9 cellular contexts compared by ENCODE assay signal in genomic region chr16:30762991-30763725, GRCh38. TPM values are rescaled to one million over a fixed set of nuclear protein-coding genes. Genes with fewer than 3 reads are reported as not detected.
A peak's percentile ranks its signal among the peaks of the same experiment; 100 is the strongest.
DNase-seq lines count a peak whose midpoint lies in the region; ATAC-seq, FAIRE-seq and TF ChIP-seq lines count a peak whose summit lies in the region.
"Had no signal": no experiment of that assay in that cellular context is flagged by ENCODE, and none has a peak within 500 bp of the region (broad histone marks: within the 10 kb centered on the region; RNA-seq: fewer than 3 reads in every experiment).

No MANE protein-coding gene starts in this region.

- FAIRE-seq in kidney (lab: Jason Lieb, UNC): no peak

- H3K4me3 ChIP-seq in kidney (ENCODE audit: low read length in 2 of 2): peak overlapping the region; percentile 92 to 94
- peak overlapping the region; percentile 78 to 97 for H3K4me3 ChIP-seq in stomach smooth muscle (ENCODE audit: low read length in 2 of 2)

- no peak for DNase-seq in activated CD4-positive, alpha-beta T cell treated with anti-CD3 and anti-CD28 coated beads for 36 hours
- no peak for DNase-seq in activated CD4-positive, alpha-beta T cell treated with anti-CD3 and anti-CD28 coated beads, Interleukin-2, amount 50 U/mL, for 4 hours
- DNase-seq in activated naive CD8-positive, alpha-beta T cell treated with anti-CD3 and anti-CD28 coated beads for 36 hours: no peak
- peak; percentile 51 for DNase-seq in kidney
- DNase-seq in GM10266 (ENCODE audit: extremely low spot score): no peak
- DNase-seq in NCI-H187 (lab: John Stamatoyannopoulos, UW): no peak
- DNase-seq: C1 segment of cervical spinal cord had no signal

- POLR2A ChIA-PET in activated CD4-positive, alpha-beta T cell treated with anti-CD3 and anti-CD28 coated beads for 36 hours (lab: Charles Lee): interaction anchor here (0.6 kb wide), 1 partner anchor 23 kb away, joined by 5 read pairs; no protein-coding TSS in a partner anchor

- H3K9ac ChIP-seq in kidney (ENCODE audit: low read length in 2 of 2) (peak overlapping the region; percentile 88 to 94), stomach smooth muscle (ENCODE audit: low read length in 2 of 2) (peak overlapping the region; percentile 93 to 96)

- H3K36me3 Mint-ChIP-seq in activated CD4-positive, alpha-beta T cell treated with anti-CD3 and anti-CD28 coated beads for 36 hours (ENCODE audit: low read depth): peaks cover 38% of the 10 kb centered on the region
- peaks cover 17% of the 10 kb centered on the region for H3K36me3 Mint-ChIP-seq in activated naive CD8-positive, alpha-beta T cell treated with anti-CD3 and anti-CD28 coated beads for 36 hours

- TF ChIP-seq CTCF in kidney (IDR thresholded peaks at IDR 0.05; ENCODE audit: borderline replicate concordance, extremely low read depth, insufficient read depth) (no peak), GM10266 (IDR thresholded peaks at IDR 0.05; ENCODE audit: control insufficient read depth, insufficient read depth, low read depth, missing control alignments) (no peak)

- no peaks in the 10 kb centered on the region for H3K27me3 Mint-ChIP-seq in activated CD4-positive, alpha-beta T cell treated with anti-CD3 and anti-CD28 coated beads for 36 hours
- H3K27me3 Mint-ChIP-seq in activated naive CD8-positive, alpha-beta T cell treated with anti-CD3 and anti-CD28 coated beads for 36 hours: no peaks in the 10 kb centered on the region

- no peak for ATAC-seq in activated CD4-positive, alpha-beta T cell treated with anti-CD3 and anti-CD28 coated beads for 36 hours
- ATAC-seq in HG03139 (IDR thresholded peaks at IDR 0.05; ENCODE audit: unreplicated experiment): no peak

- no peaks in the 10 kb centered on the region for H3K27me3 ChIP-seq in stomach smooth muscle (ENCODE audit: control insufficient read depth in 1 of 2, insufficient read depth in 2 of 2, low read length in 2 of 2)

- H3K4me1 ChIP-seq in kidney (ENCODE audit: control insufficient read depth in 1 of 2, insufficient read depth in 1 of 2, low read depth in 1 of 2, low read length in 2 of 2): peaks cover 8 to 18% of the 10 kb centered on the region in 2 donors
- H3K4me1 ChIP-seq in stomach smooth muscle (ENCODE audit: control insufficient read depth, insufficient read depth, low read length): peaks cover 29% of the 10 kb centered on the region

- H3K4me3 Mint-ChIP-seq in activated CD4-positive, alpha-beta T cell treated with anti-CD3 and anti-CD28 coated beads for 36 hours: peak overlapping the region; percentile 90
- peak overlapping the region; percentile 92 for H3K4me3 Mint-ChIP-seq in activated naive CD8-positive, alpha-beta T cell treated with anti-CD3 and anti-CD28 coated beads for 36 hours

- peak overlapping the region; percentile 83 for H3K27ac Mint-ChIP-seq in activated CD4-positive, alpha-beta T cell treated with anti-CD3 and anti-CD28 coated beads for 36 hours
- H3K27ac Mint-ChIP-seq in activated naive CD8-positive, alpha-beta T cell treated with anti-CD3 and anti-CD28 coated beads for 36 hours: peak overlapping the region; percentile 86

- H3K9me3 Mint-ChIP-seq in activated CD4-positive, alpha-beta T cell treated with anti-CD3 and anti-CD28 coated beads for 36 hours (ENCODE audit: low read depth): no peaks in the 10 kb centered on the region
- H3K9me3 Mint-ChIP-seq in activated naive CD8-positive, alpha-beta T cell treated with anti-CD3 and anti-CD28 coated beads for 36 hours: no peaks in the 10 kb centered on the region

- intact Hi-C loops in activated CD4-positive, alpha-beta T cell treated with anti-CD3 and anti-CD28 coated beads for 36 hours (cut with DNase I, micrococcal nuclease): loop anchor here (1.0 to 10.0 kb wide), 14 partner anchors 12 to 696 kb away; partner anchors contain the start of genes ARMC5 (in 1 of the 2), BCL7C (in 1 of the 2), FBRS (in 1 of the 2) and FBXL19 (in 1 of the 2)
- intact Hi-C loops in kidney (cut with DNase I): no loop called here

- CTCF ChIA-PET in activated CD4-positive, alpha-beta T cell treated with anti-CD3 and anti-CD28 coated beads for 36 hours (lab: Charles Lee): interaction anchor here (0.6 to 1.1 kb wide), 3 partner anchors 12 to 182 kb away, joined by 4 read pairs; no protein-coding TSS in a partner anchor

- H3K36me3 ChIP-seq in kidney (ENCODE audit: control insufficient read depth in 1 of 2, insufficient read depth in 2 of 2, low read length in 2 of 2): peaks cover 34 to 47% of the 10 kb centered on the region in 2 donors
- H3K36me3 ChIP-seq in stomach smooth muscle (ENCODE audit: control insufficient read depth in 2 of 2, insufficient read depth in 2 of 2, low read length in 2 of 2): peaks cover 37 to 44% of the 10 kb centered on the region in 2 donors

- peaks cover 25% of the 10 kb centered on the region for H3K4me1 Mint-ChIP-seq in activated CD4-positive, alpha-beta T cell treated with anti-CD3 and anti-CD28 coated beads for 36 hours
- H3K4me1 Mint-ChIP-seq in activated naive CD8-positive, alpha-beta T cell treated with anti-CD3 and anti-CD28 coated beads for 36 hours: peaks cover 21% of the 10 kb centered on the region

- H3K27ac ChIP-seq in kidney (ENCODE audit: low read depth in 2 of 2, low read length in 2 of 2): peak overlapping the region in 1 of 2 donors; percentile 77
- H3K27ac ChIP-seq in stomach smooth muscle (ENCODE audit: low read length): peak overlapping the region; percentile 88

- H3K9me3 ChIP-seq in kidney (ENCODE audit: control insufficient read depth in 1 of 2, low read length in 2 of 2): no peaks in the 10 kb centered on the region
- no peaks in the 10 kb centered on the region for H3K9me3 ChIP-seq in stomach smooth muscle (ENCODE audit: control insufficient read depth in 2 of 2, low read length in 2 of 2)

RNA-seq across cellular contexts. Expression of gene RNF40, which starts 1.0 kb away (rescaled TPM):
- 10 to 100 TPM; 72.3 to 85.5 TPM for total RNA-seq in activated CD4-positive, alpha-beta T cell treated with anti-CD3 and anti-CD28 coated beads for 36 hours
- 100 to 1,000 TPM in 1 of 2 experiments, 10 to 100 TPM in 1; 95.2 to 107 TPM for total RNA-seq in activated naive CD8-positive, alpha-beta T cell treated with anti-CD3 and anti-CD28 coated beads for 36 hours
- 109 TPM for total RNA-seq in kidney
- polyA plus RNA-seq in kidney (ENCODE audit: insufficient read depth, low read depth, low replicate concordance): 74.3 TPM

RNA-seq across cellular contexts. Expression of gene CFAP119, which starts 1.3 kb away (rescaled TPM):
- total RNA-seq in activated CD4-positive, alpha-beta T cell treated with anti-CD3 and anti-CD28 coated beads for 36 hours: 1 to 10 TPM; 1.7 to 3.1 TPM
- 1 to 10 TPM; 3.7 to 6.4 TPM for total RNA-seq in activated naive CD8-positive, alpha-beta T cell treated with anti-CD3 and anti-CD28 coated beads for 36 hours
- total RNA-seq in kidney: 12.2 TPM
- polyA plus RNA-seq in kidney (ENCODE audit: insufficient read depth, low read depth, low replicate concordance): 13.5 TPM

RNA-seq across cellular contexts. Expression of gene PHKG2, which starts 14.9 kb away (rescaled TPM):
- total RNA-seq in activated CD4-positive, alpha-beta T cell treated with anti-CD3 and anti-CD28 coated beads for 36 hours: 10 to 100 TPM; 21.8 to 26.0 TPM
- total RNA-seq in activated naive CD8-positive, alpha-beta T cell treated with anti-CD3 and anti-CD28 coated beads for 36 hours: 10 to 100 TPM; 31.1 to 32.0 TPM
- total RNA-seq in kidney: 27.8 TPM
- 34.9 TPM for polyA plus RNA-seq in kidney (ENCODE audit: insufficient read depth, low read depth, low replicate concordance)

RNA-seq across cellular contexts. Expression of gene ZNF629, which starts 23.8 kb away (rescaled TPM):
- total RNA-seq in activated CD4-positive, alpha-beta T cell treated with anti-CD3 and anti-CD28 coated beads for 36 hours: 1 to 10 TPM; 3.4 to 3.7 TPM
- total RNA-seq in activated naive CD8-positive, alpha-beta T cell treated with anti-CD3 and anti-CD28 coated beads for 36 hours: 1 to 10 TPM; 5.4 to 5.5 TPM
- total RNA-seq in kidney: 19.8 TPM
- polyA plus RNA-seq in kidney (ENCODE audit: insufficient read depth, low read depth, low replicate concordance): 8.1 TPM
